In genomic region chr3:66644549-66644948, GRCh38 we compare ENCODE assay signal across 21 cellular contexts.
DNase-seq lines count a peak whose midpoint lies in the region; ATAC-seq and TF ChIP-seq lines count a peak whose summit lies in the region.
"Had no signal": no experiment of that assay in that cellular context is flagged by ENCODE, and none has a peak within 500 bp of the region (broad histone marks: within the 10 kb centered on the region; RNA-seq: fewer than 3 reads in every experiment).

No MANE protein-coding gene starts in this region.

- no peak overlapping the region for H3K9ac ChIP-seq in mesendoderm (ENCODE audit: low read length)

- H3K4me2 ChIP-seq in mesendoderm (ENCODE audit: low read length), result no peak overlapping the region

- H3K27ac ChIP-seq in mesendoderm (ENCODE audit: low read depth, low read length), result no peak overlapping the region

- peaks cover 18% of the 10 kb centered on the region for H3K4me1 Mint-ChIP-seq in CD14-positive monocyte
- peaks cover 4 to 5% (median 5%) of the 10 kb centered on the region in 3 donors for H3K4me1 Mint-ChIP-seq in naive B cell
- H3K4me1 Mint-ChIP-seq: CD4-positive, CD25-positive, alpha-beta regulatory T cell had no signal

- no peaks in the 10 kb centered on the region for H3K79me1 ChIP-seq in mesendoderm (ENCODE audit: low read length)

- intact Hi-C loops in CD14-positive monocyte (cut with micrococcal nuclease), result no loop called here

- no peak overlapping the region for H2BK15ac ChIP-seq in mesendoderm (replicated peaks; ENCODE audit: low read depth)

- no peak overlapping the region for H3K4ac ChIP-seq in mesendoderm (ENCODE audit: low read depth, low read length)

- no peak overlapping the region for H3K4me3 Mint-ChIP-seq in CD14-positive monocyte
- H3K4me3 Mint-ChIP-seq in naive B cell, result no peak overlapping the region
- H3K4me3 Mint-ChIP-seq: CD4-positive, CD25-positive, alpha-beta regulatory T cell had no signal

- H3K36me3 Mint-ChIP-seq in CD14-positive monocyte, result no peaks in the 10 kb centered on the region
- H3K36me3 Mint-ChIP-seq in naive B cell, result no peaks in the 10 kb centered on the region

- no peak overlapping the region for H2AK5ac ChIP-seq in mesendoderm (ENCODE audit: low read length)

- H2BK5ac ChIP-seq in mesendoderm (ENCODE audit: low read length), result no peak overlapping the region

- no peaks in the 10 kb centered on the region for H3K27me3 ChIP-seq in mesendoderm (ENCODE audit: insufficient read depth, low read length, poor library complexity)
- H3K27me3 ChIP-seq: MG63 had no signal

- no peak for TF ChIP-seq CTCF in CD14-positive monocyte (IDR thresholded peaks at IDR 0.05)

- H2BK120ac ChIP-seq in mesendoderm (ENCODE audit: low read depth, low read length), result no peak overlapping the region

- no peak overlapping the region for H3K56ac ChIP-seq in mesendoderm (ENCODE audit: low read length)

- peaks cover 0 to 2% (median 1%) of the 10 kb centered on the region in 3 donors for H3K27me3 Mint-ChIP-seq in CD14-positive monocyte (ENCODE audit: low read depth in 3 of 3)
- peaks cover 7 to 16% (median 11%) of the 10 kb centered on the region in 3 donors for H3K27me3 Mint-ChIP-seq in naive B cell
- H3K27me3 Mint-ChIP-seq: CD4-positive, CD25-positive, alpha-beta regulatory T cell had no signal

- H3K18ac ChIP-seq in mesendoderm (ENCODE audit: low read length), result no peak overlapping the region

- peak overlapping the region in 4 of 7 donors; percentile 34 to 75 (median 47) for H3K27ac Mint-ChIP-seq in CD14-positive monocyte
- no peak overlapping the region for H3K27ac Mint-ChIP-seq in naive B cell
- H3K27ac Mint-ChIP-seq: CD4-positive, CD25-positive, alpha-beta regulatory T cell had no signal

- ATAC-seq in naive B cell (ENCODE audit: low read depth in 2 of 2), result peak; percentile 35
- ATAC-seq: Panc1, SK-N-SH treated with all-trans-retinoic acid at 6 μM for 48 hours had no signal

- no peak overlapping the region for H4K8ac ChIP-seq in mesendoderm (ENCODE audit: low read depth, low read length)

- H3K9me3 Mint-ChIP-seq in CD14-positive monocyte (peaks cover 3 to 18% (median 8%) of the 10 kb centered on the region in 7 donors), naive B cell (peaks cover 0 to 16% (median 9%) of the 10 kb centered on the region in 7 donors)

- no peak overlapping the region for H4K5ac ChIP-seq in mesendoderm (ENCODE audit: low read length)

- no peak for DNase-seq in CD14-positive monocyte (ENCODE audit: low spot score)
- DNase-seq in NOMO-1 (lab: John Stamatoyannopoulos, UW; ENCODE audit: unreplicated experiment in 2 of 2), result peak; percentile 84 to 98
- DNase-seq in SKM-1 treated with dmso at 0.1 percent for 144 hours (lab: John Stamatoyannopoulos, UW; ENCODE audit: unreplicated experiment), result peak; percentile 89
- DNase-seq in naive B cell, result no peak
- DNase-seq in activated T-cell treated with anti-CD3 and anti-CD28 coated beads, Interleukin-2, amount 50 U/mL, for 1 hour, result no peak
- no peak for DNase-seq in activated CD4-positive, alpha-beta T cell treated with anti-CD3 and anti-CD28 coated beads, Interleukin-2, amount 50 U/mL, for 48 hours
- no peak for DNase-seq in mesendoderm
- no peak for DNase-seq in UCSD-AML1 (lab: John Stamatoyannopoulos, UW; ENCODE audit: unreplicated experiment)
- DNase-seq: Caco-2; CD4-positive, CD25-positive, alpha-beta regulatory T cell; DMS153; IMR-90; Karpas-422; MG63; NCI-H1417; NCI-H187 treated with DMSO at 0.1 percent for 48 hours; NCI-H748 treated with DMSO at 0.1 percent for 48 hours; Right ventricle myocardium superior had no signal

- H3K79me2 ChIP-seq in mesendoderm (ENCODE audit: control insufficient read depth, insufficient read depth, low read length), result no peaks in the 10 kb centered on the region

- H3K23ac ChIP-seq in mesendoderm (ENCODE audit: low read length), result no peak overlapping the region

- H3K4me3 ChIP-seq in mesendoderm (ENCODE audit: low read length), result no peak overlapping the region
- H3K4me3 ChIP-seq: HAP-1, MG63 had no signal

- H3K36me3 ChIP-seq in mesendoderm (ENCODE audit: control insufficient read depth, insufficient read depth, low read length), result no peaks in the 10 kb centered on the region
- H3K36me3 ChIP-seq: HAP-1, MG63 had no signal

- no peaks in the 10 kb centered on the region for H3K4me1 ChIP-seq in mesendoderm (ENCODE audit: control insufficient read depth, low read depth, low read length)
- H3K4me1 ChIP-seq: HAP-1 had no signal

Comparison
In these comparisons a context has a peak if more than half of its experiments do, and no peak if none do; other contexts are left out.
1. DNase-seq: peak in NOMO-1 (2 of 2) and SKM-1 treated with dmso at 0.1 percent for 144 hours (single experiment); none in CD14-positive monocyte (single experiment), naive B cell (single experiment), activated T-cell treated with anti-CD3 and anti-CD28 coated beads, Interleukin-2, amount 50 U/mL, for 1 hour (single experiment), activated CD4-positive, alpha-beta T cell treated with anti-CD3 and anti-CD28 coated beads, Interleukin-2, amount 50 U/mL, for 48 hours (0 of 2), mesendoderm (single experiment) and UCSD-AML1 (single experiment).
2. H3K27ac Mint-ChIP-seq: peak in CD14-positive monocyte (4 of 7); none in naive B cell (0 of 6).